14 cellular contexts compared by ENCODE assay signal in the genomic region with DNA sequence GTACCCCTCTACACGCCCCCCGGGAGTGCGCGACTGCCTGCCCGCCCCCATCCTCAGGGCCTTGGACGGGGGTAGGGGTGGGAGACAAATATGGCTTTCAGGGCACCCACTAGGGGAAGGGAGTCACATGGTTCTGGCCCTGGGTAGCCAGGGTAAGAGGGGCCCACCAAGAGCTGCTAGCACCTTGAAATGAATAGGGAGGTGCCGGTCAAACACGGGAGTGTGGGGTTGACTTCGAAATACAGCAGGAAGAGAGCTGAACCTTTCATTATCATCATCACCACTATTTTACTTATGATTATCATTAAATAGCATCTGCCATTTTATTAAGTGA.
DNase-seq lines count a peak whose midpoint lies in the region; ATAC-seq and TF ChIP-seq lines count a peak whose summit lies in the region.
"Had no signal": no experiment of that assay in that cellular context is flagged by ENCODE, and none has a peak within 500 bp of the region (broad histone marks: within the 10 kb centered on the region; RNA-seq: fewer than 3 reads in every experiment).

No MANE protein-coding gene starts in this region.

- no peak overlapping the region for H3K27ac Mint-ChIP-seq in CD14-positive monocyte
- H3K27ac Mint-ChIP-seq: activated B cell treated with CpG ODN at 0.5 μM for 24 hours; activated T-helper 17 cell treated with anti-CD3 and anti-CD28 coated beads, Interleukin-2, amount 50 U/mL, for 72 hours had no signal

- H3K36me3 ChIP-seq in HUES6 (ENCODE audit: control insufficient read depth, insufficient read depth, low read length) (no peaks in the 10 kb centered on the region), duodenal mucosa (ENCODE audit: control insufficient read depth in 1 of 2, insufficient read depth in 2 of 2, low read length in 2 of 2) (no peaks in the 10 kb centered on the region), lower lobe of right lung (no peaks in the 10 kb centered on the region), stomach smooth muscle (ENCODE audit: control insufficient read depth in 2 of 2, insufficient read depth in 2 of 2, low read length in 2 of 2) (no peaks in the 10 kb centered on the region), testis (ENCODE audit: low read depth, missing control alignments) (no peaks in the 10 kb centered on the region)

- peak overlapping the region; percentile 63 for H3K9ac ChIP-seq in HUES6 (ENCODE audit: low read length)
- H3K9ac ChIP-seq in duodenal mucosa (ENCODE audit: low read depth in 1 of 2, low read length in 2 of 2): no peak overlapping the region
- H3K9ac ChIP-seq in stomach smooth muscle (ENCODE audit: low read length in 2 of 2): peak overlapping the region; percentile 47 to 65

- H3K4me3 ChIP-seq in HUES6 (ENCODE audit: low read depth, low read length) (peak overlapping the region; percentile 82), duodenal mucosa (ENCODE audit: low read depth in 1 of 2, low read length in 2 of 2) (peak overlapping the region; percentile 34 to 48), lower lobe of right lung (peak overlapping the region; percentile 51), stomach smooth muscle (ENCODE audit: low read length in 2 of 2) (peak overlapping the region; percentile 73 to 83), testis (peak overlapping the region in 1 of 2 donors; percentile 58)
- H3K4me3 ChIP-seq: K562 had no signal

- H3K4me3 Mint-ChIP-seq in CD14-positive monocyte: no peak overlapping the region
- H3K4me3 Mint-ChIP-seq: activated B cell treated with CpG ODN at 0.5 μM for 24 hours; activated T-helper 17 cell treated with anti-CD3 and anti-CD28 coated beads, Interleukin-2, amount 50 U/mL, for 72 hours had no signal

- no peak for TF ChIP-seq CTCF in lower lobe of right lung (IDR thresholded peaks at IDR 0.05)
- no peak for TF ChIP-seq CTCF in testis (IDR thresholded peaks at IDR 0.05)
- no peak for TF ChIP-seq CTCF in CD14-positive monocyte (IDR thresholded peaks at IDR 0.05)

- H3K4me1 Mint-ChIP-seq in CD14-positive monocyte: no peaks in the 10 kb centered on the region
- H3K4me1 Mint-ChIP-seq: activated B cell treated with CpG ODN at 0.5 μM for 24 hours; activated T-helper 17 cell treated with anti-CD3 and anti-CD28 coated beads, Interleukin-2, amount 50 U/mL, for 72 hours had no signal

- H3K4me1 ChIP-seq in HUES6 (ENCODE audit: control insufficient read depth, insufficient read depth, low read length) (peaks cover 40% of the 10 kb centered on the region), duodenal mucosa (ENCODE audit: control insufficient read depth in 1 of 2, insufficient read depth in 2 of 2, low read length in 2 of 2) (no peaks in the 10 kb centered on the region), lower lobe of right lung (peaks cover 13% of the 10 kb centered on the region), stomach smooth muscle (ENCODE audit: control insufficient read depth, insufficient read depth, low read length) (peaks cover 11% of the 10 kb centered on the region), testis (no peaks in the 10 kb centered on the region)

- DNase-seq in lower lobe of right lung (no peak), testis (no peak), NCI-H82 (lab: John Stamatoyannopoulos, UW) (no peak), CD14-positive monocyte (ENCODE audit: low spot score) (no peak)
- DNase-seq: activated B cell treated with CpG ODN at 0.5 μM for 24 hours; DMS53; effector CD8-positive, alpha-beta T cell; NCI-H2081 treated with DMSO at 0.1 percent for 48 hours had no signal

- H3K27me3 ChIP-seq in HUES6 (ENCODE audit: control insufficient read depth, insufficient read depth, low read length) (peaks cover 22% of the 10 kb centered on the region; the same call in 1 of the 2 replicates), duodenal mucosa (ENCODE audit: control insufficient read depth in 1 of 2, insufficient read depth in 2 of 2, low read length in 2 of 2) (no peaks in the 10 kb centered on the region), lower lobe of right lung (ENCODE audit: low read depth) (peaks cover 4% of the 10 kb centered on the region), stomach smooth muscle (ENCODE audit: control insufficient read depth in 1 of 2, insufficient read depth in 2 of 2, low read length in 2 of 2) (no peaks in the 10 kb centered on the region), testis (no peaks in the 10 kb centered on the region)

- 26% methylated on average over 9 of the region's 9 CpGs for WGBS in testis, 2 donors

- peaks cover 3 to 10% (median 7%) of the 10 kb centered on the region in 7 donors for H3K9me3 Mint-ChIP-seq in CD14-positive monocyte
- H3K9me3 Mint-ChIP-seq: activated B cell treated with CpG ODN at 0.5 μM for 24 hours; activated T-helper 17 cell treated with anti-CD3 and anti-CD28 coated beads, Interleukin-2, amount 50 U/mL, for 72 hours had no signal

- H3K9me3 ChIP-seq in HUES6 (ENCODE audit: control insufficient read depth, insufficient read depth, low read depth, low read length) (no peaks in the 10 kb centered on the region), duodenal mucosa (ENCODE audit: control insufficient read depth in 1 of 2, low read length in 2 of 2) (no peaks in the 10 kb centered on the region), lower lobe of right lung (no peaks in the 10 kb centered on the region), stomach smooth muscle (ENCODE audit: control insufficient read depth in 2 of 2, low read length in 2 of 2) (no peaks in the 10 kb centered on the region), testis (no peaks in the 10 kb centered on the region)

- no peaks in the 10 kb centered on the region for H3K36me3 Mint-ChIP-seq in CD14-positive monocyte

- intact Hi-C loops in lower lobe of right lung (cut with DNase I) (no loop called here), testis (cut with DNase I; ENCODE audit: low total_unique reads) (no loop called here), CD14-positive monocyte (cut with micrococcal nuclease) (no loop called here)

- H3K27me3 Mint-ChIP-seq in CD14-positive monocyte (ENCODE audit: low read depth in 3 of 3): peaks cover 10 to 34% (median 29%) of the 10 kb centered on the region in 3 donors
- H3K27me3 Mint-ChIP-seq: activated B cell treated with CpG ODN at 0.5 μM for 24 hours had no signal

- H3K27ac ChIP-seq in HUES6 (ENCODE audit: low read depth, low read length) (no peak overlapping the region), duodenal mucosa (ENCODE audit: low read depth, low read length) (no peak overlapping the region), lower lobe of right lung (no peak overlapping the region), stomach smooth muscle (ENCODE audit: low read length) (peak overlapping the region; percentile 78), testis (no peak overlapping the region)

- TF ChIP-seq POLR2A in testis (IDR thresholded peaks at IDR 0.05): no peak

- no peak for ATAC-seq in lower lobe of right lung
- ATAC-seq in HG02642 (IDR thresholded peaks at IDR 0.05; ENCODE audit: poor library complexity, unreplicated experiment): no peak
- ATAC-seq: activated T-helper 17 cell treated with anti-CD3 and anti-CD28 coated beads, Interleukin-2, amount 50 U/mL, for 72 hours; K562 had no signal

Comparison
In these comparisons a context has a peak if more than half of its experiments do, and no peak if none do; other contexts are left out.
1. H3K9ac ChIP-seq: peak in HUES6 (single experiment) and stomach smooth muscle (2 of 2); none in duodenal mucosa (0 of 2).